In the genomic region with DNA sequence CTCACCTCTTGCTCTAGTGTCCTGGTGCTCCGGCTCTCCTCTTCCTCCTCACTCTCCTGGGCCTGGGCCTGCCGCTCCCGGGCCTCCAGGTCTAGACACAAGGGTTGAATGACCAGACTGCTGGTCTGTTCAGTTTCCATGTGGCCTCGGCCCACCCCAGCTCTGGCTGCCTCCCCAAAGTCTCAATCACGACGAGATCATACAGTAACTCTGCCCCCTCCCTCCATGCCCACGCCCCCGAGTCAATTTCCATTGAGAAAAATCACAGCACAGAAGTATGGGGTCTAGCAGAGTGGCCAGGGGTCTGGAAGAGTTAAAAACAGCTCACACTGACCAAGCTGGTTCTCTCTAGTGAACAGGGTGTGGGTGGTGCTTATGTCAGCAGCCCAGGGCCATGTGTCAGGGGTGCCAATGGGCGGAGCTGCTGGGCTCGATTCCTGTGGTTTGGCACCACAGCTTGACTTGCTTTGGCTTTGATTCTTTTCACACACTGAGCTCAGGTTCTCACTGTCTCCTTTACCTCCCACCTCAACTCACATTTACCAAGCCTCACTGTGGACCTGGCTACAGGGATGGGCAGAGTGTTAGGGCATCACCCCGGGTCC, we compare ENCODE assay signal across 10 cellular contexts. TPM values are rescaled to one million over a fixed set of nuclear protein-coding genes. Genes with fewer than 3 reads are reported as not detected.
DNase-seq lines count a peak whose midpoint lies in the region; ATAC-seq and TF ChIP-seq lines count a peak whose summit lies in the region.
"Had no signal": no experiment of that assay in that cellular context is flagged by ENCODE, and none has a peak within 500 bp of the region (broad histone marks: within the 10 kb centered on the region; RNA-seq: fewer than 3 reads in every experiment).

No MANE protein-coding gene starts in this region.

- H3K4me1 ChIP-seq in ACC112 (ENCODE audit: control insufficient read depth, insufficient read depth, low read length, unreplicated experiment) (peaks cover 9% of the 10 kb centered on the region), lung (ENCODE audit: control insufficient read depth in 2 of 2, insufficient read depth in 2 of 2, low read length in 2 of 2) (peaks cover 0 to 4% of the 10 kb centered on the region in 2 donors)

- in situ Hi-C loops in brain microvascular endothelial cell (cut with HindIII; ENCODE audit: low pct_ligation_motif_present, low sequenced_read_pairs): no loop called here

- H3K79me2 ChIP-seq in ACC112 (ENCODE audit: control insufficient read depth, insufficient read depth, low read length, unreplicated experiment): no peaks in the 10 kb centered on the region

- peak overlapping the region; percentile 59 for H3K27ac Mint-ChIP-seq in activated naive CD8-positive, alpha-beta T cell treated with anti-CD3 and anti-CD28 coated beads, Interleukin-2, amount 50 U/mL, for 24 hours

- no peak overlapping the region for H2AFZ ChIP-seq in ACC112 (ENCODE audit: low read length, unreplicated experiment)

- DNase-seq in HK-2 (ENCODE audit: unreplicated experiment) (peak; percentile 44), lung (ENCODE audit: low spot score) (peak; percentile 67), brain microvascular endothelial cell (no peak), hippocampal formation (lab: John Stamatoyannopoulos, UW) (no peak), cerebellar cortex (ENCODE audit: low spot score) (no peak), NCI-H1436 (lab: John Stamatoyannopoulos, UW) (no peak)
- DNase-seq in activated naive CD8-positive, alpha-beta T cell treated with anti-CD3 and anti-CD28 coated beads, Interleukin-2, amount 50 U/mL, for 24 hours: peak; percentile 58
- DNase-seq: GF-D8, NCI-H1105 had no signal

- no peaks in the 10 kb centered on the region for H3K27me3 Mint-ChIP-seq in activated naive CD8-positive, alpha-beta T cell treated with anti-CD3 and anti-CD28 coated beads, Interleukin-2, amount 50 U/mL, for 24 hours

- no peak overlapping the region for H3K4me3 Mint-ChIP-seq in activated naive CD8-positive, alpha-beta T cell treated with anti-CD3 and anti-CD28 coated beads, Interleukin-2, amount 50 U/mL, for 24 hours

- peaks cover 8% of the 10 kb centered on the region for H3K4me1 Mint-ChIP-seq in activated naive CD8-positive, alpha-beta T cell treated with anti-CD3 and anti-CD28 coated beads, Interleukin-2, amount 50 U/mL, for 24 hours

- WGBS in lung, 2 donors: 74 to 84% methylated on average over 11 of the region's 11 CpGs

- H3K27me3 ChIP-seq in ACC112 (ENCODE audit: insufficient read depth, low read length) (no peaks in the 10 kb centered on the region), lung (ENCODE audit: control insufficient read depth, insufficient read depth) (no peaks in the 10 kb centered on the region), brain microvascular endothelial cell (replicated peaks) (no peaks in the 10 kb centered on the region)

- peaks cover 17% of the 10 kb centered on the region for H3K36me3 Mint-ChIP-seq in activated naive CD8-positive, alpha-beta T cell treated with anti-CD3 and anti-CD28 coated beads, Interleukin-2, amount 50 U/mL, for 24 hours (ENCODE audit: low read depth)

- ATAC-seq in activated naive CD8-positive, alpha-beta T cell treated with anti-CD3 and anti-CD28 coated beads, Interleukin-2, amount 50 U/mL, for 24 hours: peak; percentile 92
- ATAC-seq in lung (ENCODE audit: insufficient read depth, low FRiP score): peak; percentile 85

- TF ChIP-seq CTCF in lung (IDR thresholded peaks at IDR 0.05; ENCODE audit: control extremely low read depth, extremely low read depth) (no peak), brain microvascular endothelial cell (IDR thresholded peaks at IDR 0.05; ENCODE audit: low read depth, low read length, missing control alignments) (no peak)

- H3K9me3 ChIP-seq in lung (ENCODE audit: control insufficient read depth in 2 of 2, insufficient read depth in 1 of 2, low read length in 1 of 2): no peaks in the 10 kb centered on the region

- H3K9me3 Mint-ChIP-seq in activated naive CD8-positive, alpha-beta T cell treated with anti-CD3 and anti-CD28 coated beads, Interleukin-2, amount 50 U/mL, for 24 hours: no peaks in the 10 kb centered on the region

- H3K36me3 ChIP-seq in ACC112 (ENCODE audit: insufficient read depth, low read length) (peaks cover 14% of the 10 kb centered on the region; the same call in 1 of the 2 replicates), lung (ENCODE audit: control insufficient read depth in 2 of 2, insufficient read depth in 2 of 2, low read length in 2 of 2) (peaks cover 14 to 50% of the 10 kb centered on the region in 2 donors), brain microvascular endothelial cell (replicated peaks) (peaks cover 54% of the 10 kb centered on the region)

- H3K4me3 ChIP-seq in ACC112 (ENCODE audit: low read depth, low read length): no peak overlapping the region
- no peak overlapping the region for H3K4me3 ChIP-seq in lung
- H3K4me3 ChIP-seq in brain microvascular endothelial cell (ENCODE audit: low read depth, low read length): no peak overlapping the region

- 0 out of 2 replicates have a peak overlapping the region, but pooled peaks have one; percentile 26 for H3K27ac ChIP-seq in ACC112 (ENCODE audit: low read depth, low read length)
- H3K27ac ChIP-seq in lung (ENCODE audit: low read depth in 1 of 2, low read length in 1 of 2): peak overlapping the region in 1 of 2 donors; percentile 59
- H3K27ac ChIP-seq in brain microvascular endothelial cell: no peak overlapping the region

RNA-seq across cellular contexts. Expression of a gene that starts 6.9 kb away (rescaled TPM):
- under 1 TPM; 0.34 to 0.58 TPM for total RNA-seq in lung
- polyA plus RNA-seq in lung: 1 to 10 TPM in 1 of 2 donors, under 1 TPM in 1; 0.87 to 1.5 TPM

RNA-seq across cellular contexts. Expression of a gene that starts 12.8 kb away (rescaled TPM):
- 10 to 100 TPM; 12.5 to 85.5 TPM for total RNA-seq in lung
- 100 to 1,000 TPM in 1 of 2 donors, 10 to 100 TPM in 1; 53.8 to 125 TPM for polyA plus RNA-seq in lung

RNA-seq across cellular contexts. Expression of a gene that starts 21.6 kb away (rescaled TPM):
- 10 to 100 TPM; 20.9 to 94.4 TPM for total RNA-seq in lung
- polyA plus RNA-seq in lung: 10 to 100 TPM; 34.1 to 52.1 TPM

RNA-seq across cellular contexts. Expression of a gene that starts 30.2 kb away (rescaled TPM):
- total RNA-seq in lung: 10 to 100 TPM; 23.0 to 25.0 TPM
- 10 to 100 TPM; 17.3 to 19.4 TPM for polyA plus RNA-seq in lung

RNA-seq across cellular contexts. Expression of a gene that starts 30.6 kb away (rescaled TPM):
- total RNA-seq in lung: 10 to 100 TPM; 36.5 to 39.8 TPM
- polyA plus RNA-seq in lung: 10 to 100 TPM; 48.3 to 76.5 TPM

Comparison
In these comparisons a context has a peak if more than half of its experiments do, and no peak if none do; other contexts are left out.
1. DNase-seq: peak in HK-2 (single experiment), activated naive CD8-positive, alpha-beta T cell treated with anti-CD3 and anti-CD28 coated beads, Interleukin-2, amount 50 U/mL, for 24 hours (single experiment) and lung (single experiment); none in brain microvascular endothelial cell (single experiment), hippocampal formation (0 of 2), cerebellar cortex (single experiment) and NCI-H1436 (single experiment).